In genomic region chr14:56587701-56588100, GRCh38 we compare ENCODE assay signal across 31 cellular contexts. TPM values are rescaled to one million over a fixed set of nuclear protein-coding genes. Genes with fewer than 3 reads are reported as not detected.
DNase-seq lines count a peak whose midpoint lies in the region; ATAC-seq, FAIRE-seq and TF ChIP-seq lines count a peak whose summit lies in the region.
"Had no signal": no experiment of that assay in that cellular context is flagged by ENCODE, and none has a peak within 500 bp of the region (broad histone marks: within the 10 kb centered on the region; RNA-seq: fewer than 3 reads in every experiment).

No MANE protein-coding gene starts in this region.

- H3K4me1 ChIP-seq in right lobe of liver = peaks cover 0 to 4% (median 0%) of the 10 kb centered on the region in 4 donors
- H3K4me1 ChIP-seq: foreskin keratinocyte had no signal

- H3K27ac Mint-ChIP-seq in glutamatergic neuron (ENCODE audit: unreplicated experiment) = peak overlapping the region; percentile 30
- no peak overlapping the region for H3K27ac Mint-ChIP-seq in activated CD8-positive, alpha-beta T cell treated with anti-CD3 and anti-CD28 coated beads for 36 hours
- H3K27ac Mint-ChIP-seq: activated naive CD4-positive, alpha-beta T cell treated with anti-CD3 and anti-CD28 coated beads, Interleukin-2, amount 50 U/mL, for 24 hours; B cell; CD4-positive, alpha-beta memory T cell; natural killer cell; T-helper 2 cell treated with Interferon-gamma antibody and Interleukin-4, amounts not matched to agents 5 μg/mL and 100 μg/mL, for 36 hours had no signal

- intact Hi-C loops in activated CD8-positive, alpha-beta T cell treated with anti-CD3 and anti-CD28 coated beads for 36 hours (cut with micrococcal nuclease) = no loop called here
- intact Hi-C loops in right lobe of liver (cut with DNase I) = no loop called here

- H3K4me1 Mint-ChIP-seq in glutamatergic neuron (ENCODE audit: low read depth, unreplicated experiment) = peaks cover 34% of the 10 kb centered on the region
- H3K4me1 Mint-ChIP-seq in activated CD8-positive, alpha-beta T cell treated with anti-CD3 and anti-CD28 coated beads for 36 hours (ENCODE audit: low read depth) = peaks cover 19% of the 10 kb centered on the region

- ATAC-seq in activated CD8-positive, alpha-beta T cell treated with anti-CD3 and anti-CD28 coated beads for 36 hours = no peak
- ATAC-seq in GM19324 (IDR thresholded peaks at IDR 0.05; ENCODE audit: low FRiP score, unreplicated experiment) = no peak
- ATAC-seq in right lobe of liver = no peak
- ATAC-seq: foreskin keratinocyte, mucosa of descending colon, natural killer cell had no signal

- CTCF ChIA-PET in activated CD8-positive, alpha-beta T cell treated with anti-CD3 and anti-CD28 coated beads for 36 hours (lab: Charles Lee) = interaction anchor here (1.1 to 4.4 kb wide), 2 partner anchors 9 to 96 kb away, joined by 3 to 21 read pairs; partner anchors contain the start of gene TMEM260

- H3K36me3 Mint-ChIP-seq in glutamatergic neuron (ENCODE audit: unreplicated experiment) = no peaks in the 10 kb centered on the region
- H3K36me3 Mint-ChIP-seq in activated CD8-positive, alpha-beta T cell treated with anti-CD3 and anti-CD28 coated beads for 36 hours (ENCODE audit: low read depth) = peaks cover 7% of the 10 kb centered on the region
- H3K36me3 Mint-ChIP-seq: natural killer cell had no signal

- peaks cover 0 to 6% (median 0%) of the 10 kb centered on the region in 4 donors for H3K36me3 ChIP-seq in right lobe of liver

- H3K4me3 ChIP-seq in right lobe of liver = no peak overlapping the region
- H3K4me3 ChIP-seq: esophagus squamous epithelium, lung, mucosa of descending colon, transverse colon had no signal

- no peaks in the 10 kb centered on the region for H3K27me3 ChIP-seq in right lobe of liver
- H3K27me3 ChIP-seq: esophagus squamous epithelium, foreskin keratinocyte, transverse colon had no signal

- FAIRE-seq in D721Med (lab: Jason Lieb, UNC) = peak; percentile 95
- FAIRE-seq: GM12892, RCC 7860 had no signal

- peak overlapping the region; percentile 20 for H3K4me3 Mint-ChIP-seq in glutamatergic neuron (ENCODE audit: unreplicated experiment)
- no peak overlapping the region for H3K4me3 Mint-ChIP-seq in activated CD8-positive, alpha-beta T cell treated with anti-CD3 and anti-CD28 coated beads for 36 hours
- H3K4me3 Mint-ChIP-seq: activated naive CD4-positive, alpha-beta T cell treated with anti-CD3 and anti-CD28 coated beads, Interleukin-2, amount 50 U/mL, for 24 hours; B cell; brain; CD4-positive, alpha-beta memory T cell; natural killer cell; T-helper 2 cell treated with Interferon-gamma antibody and Interleukin-4, amounts not matched to agents 5 μg/mL and 100 μg/mL, for 36 hours had no signal

- no peaks in the 10 kb centered on the region for H3K27me3 Mint-ChIP-seq in glutamatergic neuron (ENCODE audit: unreplicated experiment)
- no peaks in the 10 kb centered on the region for H3K27me3 Mint-ChIP-seq in activated CD8-positive, alpha-beta T cell treated with anti-CD3 and anti-CD28 coated beads for 36 hours
- H3K27me3 Mint-ChIP-seq: activated naive CD4-positive, alpha-beta T cell treated with anti-CD3 and anti-CD28 coated beads, Interleukin-2, amount 50 U/mL, for 24 hours; B cell; brain; CD4-positive, alpha-beta memory T cell had no signal

- no peak overlapping the region for H3K27ac ChIP-seq in right lobe of liver
- H3K27ac ChIP-seq: esophagus squamous epithelium, foreskin keratinocyte, transverse colon had no signal

- no peaks in the 10 kb centered on the region for H3K9me3 ChIP-seq in right lobe of liver
- H3K9me3 ChIP-seq: esophagus squamous epithelium, mucosa of descending colon, transverse colon had no signal

- no peak for TF ChIP-seq POLR2A in right lobe of liver (IDR thresholded peaks at IDR 0.05)

- 87% methylated on average over 1 of the region's 1 CpG for WGBS in right lobe of liver (ENCODE audit: insufficient coverage, low coverage, low lambda C conversion rate, missing lambda C conversion rate)

- DNase-seq in D721Med (ENCODE audit: insufficient read length, low spot score) (no peak), NCI-H1092 treated with DMSO at 0.1 percent for 48 hours (lab: John Stamatoyannopoulos, UW) (peak; percentile 30), NCI-H748 treated with DMSO at 0.1 percent for 48 hours (lab: John Stamatoyannopoulos, UW) (peak; percentile 67), glutamatergic neuron (no peak), GDM1 (lab: John Stamatoyannopoulos, UW) (no peak), right lobe of liver (no peak)
- no peak for DNase-seq in activated CD8-positive, alpha-beta T cell treated with anti-CD3 and anti-CD28 coated beads for 36 hours
- DNase-seq: activated T-cell treated with anti-CD3 and anti-CD28 coated beads for 4 hours; amniotic stem cell; CD4-positive, alpha-beta memory T cell; DMS 273 treated with DMSO at 0.1 percent for 48 hours; esophagus squamous epithelium; foreskin keratinocyte; HCEC 1CT; KBM-7; mucosa of descending colon; natural killer cell; NCI-H2171 treated with DMSO at 0.1 percent for 48 hours; NCI-H524 treated with DMSO at 0.1 percent for 48 hours; occipital lobe; SHP77 treated with DMSO at 0.1 percent for 48 hours; stimulated activated CD4-positive, alpha-beta T cell treated with anti-CD3 and anti-CD28 coated beads, Interleukin-4, amount 100 ng/mL, for 24 hours; transverse colon had no signal

- TF ChIP-seq CTCF in D721Med (IDR thresholded peaks at IDR 0.05; ENCODE audit: insufficient read depth, missing control alignments) (no peak), glutamatergic neuron (IDR thresholded peaks at IDR 0.05; ENCODE audit: partially characterized antibody, unreplicated experiment) (no peak), right lobe of liver (IDR thresholded peaks at IDR 0.05) (no peak)
- no peak for TF ChIP-seq CTCF in activated CD8-positive, alpha-beta T cell treated with anti-CD3 and anti-CD28 coated beads for 36 hours (IDR thresholded peaks at IDR 0.05)

- POLR2A ChIA-PET in activated CD8-positive, alpha-beta T cell treated with anti-CD3 and anti-CD28 coated beads for 36 hours (lab: Charles Lee) = no interaction called here

- H3K9me3 Mint-ChIP-seq in glutamatergic neuron (ENCODE audit: unreplicated experiment) = no peaks in the 10 kb centered on the region
- no peaks in the 10 kb centered on the region for H3K9me3 Mint-ChIP-seq in activated CD8-positive, alpha-beta T cell treated with anti-CD3 and anti-CD28 coated beads for 36 hours
- H3K9me3 Mint-ChIP-seq: activated naive CD4-positive, alpha-beta T cell treated with anti-CD3 and anti-CD28 coated beads, Interleukin-2, amount 50 U/mL, for 24 hours; brain; CD4-positive, alpha-beta memory T cell; natural killer cell; T-helper 2 cell treated with Interferon-gamma antibody and Interleukin-4, amounts not matched to agents 5 μg/mL and 100 μg/mL, for 36 hours had no signal

RNA-seq across cellular contexts. Expression of gene TMEM260, which starts 8.1 kb away (rescaled TPM):
- total RNA-seq in glutamatergic neuron (ENCODE audit: unreplicated experiment) (35.4 TPM), right lobe of liver (10 to 100 TPM; 10.0 to 14.9 (median 11.5) TPM)
- total RNA-seq in activated CD8-positive, alpha-beta T cell treated with anti-CD3 and anti-CD28 coated beads for 36 hours = 10 to 100 TPM; 10.6 to 11.1 TPM

Comparison
In these comparisons a context has a peak if more than half of its experiments do, and no peak if none do; other contexts are left out.
1. DNase-seq: peak in NCI-H1092 treated with DMSO at 0.1 percent for 48 hours (single experiment) and NCI-H748 treated with DMSO at 0.1 percent for 48 hours (single experiment); none in D721Med (single experiment), glutamatergic neuron (single experiment), GDM1 (single experiment), activated CD8-positive, alpha-beta T cell treated with anti-CD3 and anti-CD28 coated beads for 36 hours (single experiment) and right lobe of liver (0 of 3).